In genomic region chr2:25981596-25982272, GRCh38 we compare ENCODE assay signal across 1 cellular context.
TF ChIP-seq lines count a peak whose summit lies in the region.

No MANE protein-coding gene starts in this region.

TF ChIP-seq in K562, 482 proteins besides CTCF, POLR2A, EP300 and RAD21 (continued from another document):
- TF ChIP-seq ZNF407 (IDR thresholded peaks at IDR 0.05; ENCODE audit: low read depth) (no peak), DDX20 (tag; IDR thresholded peaks at IDR 0.05; ENCODE audit: low read depth) (no peak), FIP1L1 (IDR thresholded peaks at IDR 0.05; ENCODE audit: low read depth, low read length, poor library complexity, severe bottlenecking) (peak; percentile 35), ZNF830 (CRISPR knock-in tag; IDR thresholded peaks at IDR 0.05) (no peak), MYNN (IDR thresholded peaks at IDR 0.05) (no peak), MYNN (CRISPR knock-in tag; IDR thresholded peaks at IDR 0.05) (no peak), ARID1B (IDR thresholded peaks at IDR 0.05) (0 out of 2 replicates have a peak, but pooled peaks have one; percentile 9), PHB2 (IDR thresholded peaks at IDR 0.05; ENCODE audit: low read depth) (no peak), ZC3H4 (CRISPR knock-in tag; IDR thresholded peaks at IDR 0.05; ENCODE audit: borderline replicate concordance) (no peak), ARHGAP35 (IDR thresholded peaks at IDR 0.05; ENCODE audit: partially characterized antibody) (no peak)
- TF ChIP-seq, protein P1, sequence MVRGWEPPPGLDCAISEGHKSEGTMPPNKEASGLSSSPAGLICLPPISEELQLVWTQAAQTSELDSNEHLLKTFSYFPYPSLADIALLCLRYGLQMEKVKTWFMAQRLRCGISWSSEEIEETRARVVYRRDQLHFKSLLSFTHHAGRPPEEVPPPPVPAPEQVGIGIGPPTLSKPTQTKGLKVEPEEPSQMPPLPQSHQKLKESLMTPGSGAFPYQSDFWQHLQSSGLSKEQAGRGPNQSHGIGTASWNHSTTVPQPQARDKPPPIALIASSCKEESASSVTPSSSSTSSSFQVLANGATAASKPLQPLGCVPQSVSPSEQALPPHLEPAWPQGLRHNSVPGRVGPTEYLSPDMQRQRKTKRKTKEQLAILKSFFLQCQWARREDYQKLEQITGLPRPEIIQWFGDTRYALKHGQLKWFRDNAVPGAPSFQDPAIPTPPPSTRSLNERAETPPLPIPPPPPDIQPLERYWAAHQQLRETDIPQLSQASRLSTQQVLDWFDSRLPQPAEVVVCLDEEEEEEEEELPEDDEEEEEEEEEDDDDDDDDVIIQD (CRISPR knock-in tag; IDR thresholded peaks at IDR 0.05), result no peak
- TF ChIP-seq, protein P2, sequence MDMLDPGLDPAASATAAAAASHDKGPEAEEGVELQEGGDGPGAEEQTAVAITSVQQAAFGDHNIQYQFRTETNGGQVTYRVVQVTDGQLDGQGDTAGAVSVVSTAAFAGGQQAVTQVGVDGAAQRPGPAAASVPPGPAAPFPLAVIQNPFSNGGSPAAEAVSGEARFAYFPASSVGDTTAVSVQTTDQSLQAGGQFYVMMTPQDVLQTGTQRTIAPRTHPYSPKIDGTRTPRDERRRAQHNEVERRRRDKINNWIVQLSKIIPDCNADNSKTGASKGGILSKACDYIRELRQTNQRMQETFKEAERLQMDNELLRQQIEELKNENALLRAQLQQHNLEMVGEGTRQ (CRISPR knock-in tag; IDR thresholded peaks at IDR 0.05), result 0 out of 2 replicates have a peak, but pooled peaks have one; percentile 7
- TF ChIP-seq, protein P3, sequence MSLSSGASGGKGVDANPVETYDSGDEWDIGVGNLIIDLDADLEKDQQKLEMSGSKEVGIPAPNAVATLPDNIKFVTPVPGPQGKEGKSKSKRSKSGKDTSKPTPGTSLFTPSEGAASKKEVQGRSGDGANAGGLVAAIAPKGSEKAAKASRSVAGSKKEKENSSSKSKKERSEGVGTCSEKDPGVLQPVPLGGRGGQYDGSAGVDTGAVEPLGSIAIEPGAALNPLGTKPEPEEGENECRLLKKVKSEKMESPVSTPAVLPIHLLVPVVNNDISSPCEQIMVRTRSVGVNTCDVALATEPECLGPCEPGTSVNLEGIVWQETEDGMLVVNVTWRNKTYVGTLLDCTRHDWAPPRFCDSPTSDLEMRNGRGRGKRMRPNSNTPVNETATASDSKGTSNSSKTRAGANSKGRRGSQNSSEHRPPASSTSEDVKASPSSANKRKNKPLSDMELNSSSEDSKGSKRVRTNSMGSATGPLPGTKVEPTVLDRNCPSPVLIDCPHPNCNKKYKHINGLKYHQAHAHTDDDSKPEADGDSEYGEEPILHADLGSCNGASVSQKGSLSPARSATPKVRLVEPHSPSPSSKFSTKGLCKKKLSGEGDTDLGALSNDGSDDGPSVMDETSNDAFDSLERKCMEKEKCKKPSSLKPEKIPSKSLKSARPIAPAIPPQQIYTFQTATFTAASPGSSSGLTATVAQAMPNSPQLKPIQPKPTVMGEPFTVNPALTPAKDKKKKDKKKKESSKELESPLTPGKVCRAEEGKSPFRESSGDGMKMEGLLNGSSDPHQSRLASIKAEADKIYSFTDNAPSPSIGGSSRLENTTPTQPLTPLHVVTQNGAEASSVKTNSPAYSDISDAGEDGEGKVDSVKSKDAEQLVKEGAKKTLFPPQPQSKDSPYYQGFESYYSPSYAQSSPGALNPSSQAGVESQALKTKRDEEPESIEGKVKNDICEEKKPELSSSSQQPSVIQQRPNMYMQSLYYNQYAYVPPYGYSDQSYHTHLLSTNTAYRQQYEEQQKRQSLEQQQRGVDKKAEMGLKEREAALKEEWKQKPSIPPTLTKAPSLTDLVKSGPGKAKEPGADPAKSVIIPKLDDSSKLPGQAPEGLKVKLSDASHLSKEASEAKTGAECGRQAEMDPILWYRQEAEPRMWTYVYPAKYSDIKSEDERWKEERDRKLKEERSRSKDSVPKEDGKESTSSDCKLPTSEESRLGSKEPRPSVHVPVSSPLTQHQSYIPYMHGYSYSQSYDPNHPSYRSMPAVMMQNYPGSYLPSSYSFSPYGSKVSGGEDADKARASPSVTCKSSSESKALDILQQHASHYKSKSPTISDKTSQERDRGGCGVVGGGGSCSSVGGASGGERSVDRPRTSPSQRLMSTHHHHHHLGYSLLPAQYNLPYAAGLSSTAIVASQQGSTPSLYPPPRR (CRISPR knock-in tag; IDR thresholded peaks at IDR 0.05; ENCODE audit: borderline replicate concordance), result no peak
